8 cellular contexts compared by ENCODE assay signal in the genomic region with DNA sequence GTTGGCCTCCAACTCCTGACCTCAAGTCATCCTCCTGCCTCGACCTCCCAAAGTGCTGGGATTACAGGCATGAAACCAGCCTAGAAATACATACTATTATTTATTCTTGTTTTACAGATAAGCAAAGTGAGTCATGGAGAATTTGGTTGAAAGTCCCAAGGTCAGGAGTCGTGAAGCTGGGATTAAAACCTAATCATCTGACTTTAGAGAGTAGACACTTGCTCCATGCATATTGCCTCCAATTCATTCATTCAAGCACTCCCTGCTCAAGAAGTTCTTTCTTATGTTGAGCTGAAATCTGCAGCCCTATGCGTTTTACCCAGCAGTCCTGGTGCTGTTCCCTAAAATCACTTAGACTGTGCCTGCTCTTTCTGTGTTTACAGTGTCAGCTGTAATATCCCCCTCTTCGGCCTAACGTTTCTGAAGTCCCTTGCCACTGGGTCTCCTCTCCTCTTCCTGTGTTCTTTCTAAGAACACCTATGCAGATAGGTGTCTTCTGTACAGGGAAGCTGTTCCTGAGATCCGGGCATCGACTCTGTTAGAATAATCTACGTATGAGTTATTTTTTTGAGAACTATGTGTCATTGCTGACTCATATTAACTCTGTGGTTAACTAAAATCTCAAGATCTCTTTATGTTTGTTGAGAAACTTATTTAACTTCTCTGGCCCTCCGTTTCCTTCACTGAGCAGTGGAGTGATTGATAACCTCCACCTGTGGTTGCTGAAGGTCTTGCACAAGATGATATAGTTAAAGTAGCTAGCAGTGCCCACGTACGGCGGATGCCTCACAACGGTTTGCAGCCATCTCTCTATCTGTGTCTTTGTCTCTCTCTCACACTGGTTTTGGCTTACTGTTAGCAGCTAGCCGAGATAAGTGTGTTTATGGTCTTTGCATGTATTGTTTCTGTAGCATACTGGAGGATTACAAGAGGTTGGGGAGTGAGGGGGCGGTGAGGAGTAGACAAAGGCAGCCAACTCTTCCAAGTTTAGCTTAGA. TPM values are rescaled to one million over a fixed set of nuclear protein-coding genes. Genes with fewer than 3 reads are reported as not detected.
A peak's percentile ranks its signal among the peaks of the same experiment; 100 is the strongest.
DNase-seq lines count a peak whose midpoint lies in the region; ATAC-seq, FAIRE-seq and TF ChIP-seq lines count a peak whose summit lies in the region.

No MANE protein-coding gene starts in this region.

- POLR2A ChIA-PET in H1 (lab: Charles Lee; ENCODE audit: partially characterized antibody): interaction anchor here (0.8 to 1.6 kb wide), 2 partner anchors 13 to 25 kb away, joined by 3 to 4 read pairs; no protein-coding TSS in a partner anchor

- no peak overlapping the region for H4K91ac ChIP-seq in H1 (replicated peaks; ENCODE audit: insufficient read length, low read length)

- TF ChIP-seq RAD21 in H1 (IDR thresholded peaks at IDR 0.05 in 1 of 2, conservative IDR thresholded peaks at IDR 0.05 in 1 of 2; ENCODE audit: low read depth in 2 of 2, low read length in 2 of 2): no peak

- no peak overlapping the region for H3K4ac ChIP-seq in H1 (replicated peaks; ENCODE audit: insufficient read length, low read depth, low read length)

- TF ChIP-seq CTCF in AG09309 (IDR thresholded peaks at IDR 0.05; ENCODE audit: control insufficient read depth, insufficient read depth, low read depth, low read length, missing control alignments) (no peak), H1 (IDR thresholded peaks at IDR 0.05; ENCODE audit: control extremely low read depth in 1 of 3, insufficient read depth in 1 of 3, low read depth in 1 of 3, low read length in 3 of 3) (no peak)

- no peaks in the 10 kb centered on the region for H3K23me2 ChIP-seq in H1 (ENCODE audit: low read depth, low read length)

- no peaks in the 10 kb centered on the region for H3K27me3 ChIP-seq in H1 (replicated peaks in 1 of 4; ENCODE audit: control insufficient read depth in 3 of 4, extremely low read depth in 1 of 4, insufficient read depth in 3 of 4, low read length in 3 of 4)

- H4K8ac ChIP-seq in H1 (ENCODE audit: extremely low read depth, insufficient read depth, low read length): no peak overlapping the region

- no peak overlapping the region for H2AK5ac ChIP-seq in H1 (ENCODE audit: low read depth, low read length)

- peak overlapping the region; percentile 78 for H2AFZ ChIP-seq in H1 (ENCODE audit: low read length)

- in situ Hi-C loops in KBM-7 (cut with MboI; ENCODE audit: low pct_unique_long_range_greater_than_20kb, low sequenced_read_pairs): no loop called here

- no peak overlapping the region for H2BK15ac ChIP-seq in H1 (ENCODE audit: low read length)

- H3K18ac ChIP-seq in H1 (ENCODE audit: extremely low read depth, low read length): no peak overlapping the region

- TF ChIP-seq EP300 in H1 (IDR thresholded peaks at IDR 0.05; ENCODE audit: borderline replicate concordance in 1 of 2, low read depth in 2 of 2, low read length in 2 of 2): no peak

- H3K14ac ChIP-seq in H1 (ENCODE audit: insufficient read length): no peak overlapping the region

- no peaks in the 10 kb centered on the region for H3K79me1 ChIP-seq in H1 (ENCODE audit: low read depth, low read length)

- no peaks in the 10 kb centered on the region for H3K9me3 ChIP-seq in H1 (ENCODE audit: insufficient read depth in 2 of 2, low read depth in 1 of 2, low read length in 1 of 2)

- H3K23ac ChIP-seq in H1 (ENCODE audit: insufficient read length): no peak overlapping the region

- H2BK12ac ChIP-seq in H1 (ENCODE audit: low read depth, low read length): no peak overlapping the region

- H4K5ac ChIP-seq in H1 (ENCODE audit: insufficient read length, low read depth, low read length): no peak overlapping the region

- H3K4me3 ChIP-seq in AG09309 (ENCODE audit: control insufficient read depth, low read depth, low read length) (no peak overlapping the region), H1 (ENCODE audit: extremely low read depth in 1 of 4, insufficient read depth in 2 of 4, low read depth in 3 of 4, low read length in 4 of 4) (no peak overlapping the region)

- no peaks in the 10 kb centered on the region for H3K79me2 ChIP-seq in H1 (ENCODE audit: control insufficient read depth in 1 of 2, insufficient read depth in 2 of 2, low read length in 2 of 2)

- no peaks in the 10 kb centered on the region for H3K36me3 ChIP-seq in H1 (ENCODE audit: control insufficient read depth in 2 of 4, insufficient read depth in 4 of 4, low read length in 3 of 4)

- H3K4me1 ChIP-seq in H1 (replicated peaks in 1 of 4; ENCODE audit: control insufficient read depth in 3 of 4, insufficient read depth in 4 of 4, low read length in 3 of 4): peaks cover 0 to 3% (median 3%) of the 10 kb centered on the region in 4 experiments; a peak in 3 of 7 replicates

- peak; percentile 36 for ATAC-seq in GM19467 (IDR thresholded peaks at IDR 0.05; ENCODE audit: unreplicated experiment)

- no peak overlapping the region for H3K56ac ChIP-seq in H1 (replicated peaks; ENCODE audit: insufficient read length, low read depth, low read length)

- H2BK20ac ChIP-seq in H1 (ENCODE audit: low read length): no peak overlapping the region

- H3K27ac ChIP-seq in H1 (ENCODE audit: low read depth, low read length): no peak overlapping the region

- CTCF ChIA-PET in H1 (lab: Charles Lee; ENCODE audit: partially characterized antibody): interaction anchor here (1.1 to 1.6 kb wide), 3 partner anchors 13 to 126 kb away, joined by 3 to 4 read pairs (median 4); no protein-coding TSS in a partner anchor

- no peak overlapping the region for H3K9ac ChIP-seq in H1 (replicated peaks in 1 of 4; ENCODE audit: extremely low read depth in 1 of 4, low read depth in 3 of 4, low read length in 3 of 4)

- 88% methylated on average over 15 of the region's 15 CpGs; no CpG with 5 or more reads in 1 of the 2 experiments for WGBS in H1 (ENCODE audit: extremely low coverage in 1 of 2, insufficient coverage in 1 of 2, insufficient read length in 1 of 2, insufficient replicate concordance in 2 of 2, low coverage in 1 of 2, low lambda C conversion rate in 2 of 2, missing lambda C conversion rate in 1 of 2), 2 experiments

- H4K20me1 ChIP-seq in H1 (replicated peaks in 1 of 2; ENCODE audit: control insufficient read depth in 1 of 2, insufficient read depth in 2 of 2, low read length in 2 of 2): no peaks in the 10 kb centered on the region

- H3K4me2 ChIP-seq in H1 (ENCODE audit: insufficient read depth in 1 of 2, low read depth in 2 of 2, low read length in 2 of 2): no peak overlapping the region

- no peak overlapping the region for H2BK120ac ChIP-seq in H1 (replicated peaks; ENCODE audit: low read depth, low read length)

- DNase-seq in AG09309 (ENCODE audit: low read depth) (peak; percentile 38), KBM-7 (peak; percentile 62), H1 (ENCODE audit: low read depth in 1 of 2, low spot score in 2 of 2) (no peak), NCI-H748 treated with DMSO at 0.1 percent for 48 hours (lab: John Stamatoyannopoulos, UW) (no peak), RPMI8226 (no peak)
- peak; percentile 47 to 59 for DNase-seq in activated CD4-positive, alpha-beta T cell treated with anti-CD3 and anti-CD28 coated beads, Interleukin-2, amount 50 U/mL, for 4 hours
- DNase-seq in stimulated activated CD4-positive, alpha-beta T cell treated with anti-CD3 and anti-CD28 coated beads, Interleukin-15, amount 100 ng/mL, for 1 hour (ENCODE audit: low read depth in 1 of 2, low spot score in 1 of 2): peak; percentile 28 to 29

- H2BK5ac ChIP-seq in H1 (ENCODE audit: low read depth, low read length): no peak overlapping the region

- no peak for TF ChIP-seq POLR2A in H1 (IDR thresholded peaks at IDR 0.05; ENCODE audit: control extremely low read depth in 1 of 2, low read depth in 2 of 2, low read length in 2 of 2)

- no peak for FAIRE-seq in H1 (lab: Jason Lieb, UNC)

TF ChIP-seq in H1, 55 proteins besides CTCF, POLR2A, EP300 and RAD21:
- TF ChIP-seq MAFK (IDR thresholded peaks at IDR 0.05; ENCODE audit: low read depth, low read length) (no peak), SP4 (IDR thresholded peaks at IDR 0.05; ENCODE audit: low read length) (no peak), EGR1 (IDR thresholded peaks at IDR 0.05; ENCODE audit: borderline replicate concordance, low read depth, low read length) (peak; percentile 23; the same call in 1 of the 2 replicates), TCF12 (IDR thresholded peaks at IDR 0.05; ENCODE audit: low read depth, low read length) (no peak)

RNA-seq across cellular contexts. Expression of gene ALOX5AP, which starts 4.6 kb away (rescaled TPM):
- not detected in 2 replicates for total RNA-seq in H1 (2021; fragmentation: NEBNext Ultra II Directional; extraction: Animal tissue kit (Norgen Biotek cat#: 25700))
- not detected in 2 replicates for polyA plus RNA-seq in H1 (2011; rRNA removed)
- polyA plus RNA-seq in H1 (2011; cell fraction: cytosol; rRNA removed): not detected
- not detected for polyA plus RNA-seq in H1 (2011; cell fraction: nucleus; rRNA removed)
- not detected in 4 replicates for polyA plus RNA-seq in H1 (2012, experiment 1 of 2)
- polyA plus RNA-seq in H1 (2012, experiment 2 of 2): not detected
- polyA plus RNA-seq in H1 (2013, experiment 1 of 2): not detected
- not detected for polyA plus RNA-seq in H1 (2013, experiment 2 of 2)
- polyA minus RNA-seq in H1 (2011; rRNA and poly(A)+ RNA removed): not detected in 2 replicates
- polyA minus RNA-seq in H1 (2011; cell fraction: cytosol; rRNA and poly(A)+ RNA removed): not detected
- not detected for polyA minus RNA-seq in H1 (2011; cell fraction: nucleus; rRNA and poly(A)+ RNA removed)

Comparison
In these comparisons a context has a peak if more than half of its experiments do, and no peak if none do; other contexts are left out.
1. DNase-seq: peak in AG09309 (single experiment), KBM-7 (single experiment), activated CD4-positive, alpha-beta T cell treated with anti-CD3 and anti-CD28 coated beads, Interleukin-2, amount 50 U/mL, for 4 hours (2 of 2) and stimulated activated CD4-positive, alpha-beta T cell treated with anti-CD3 and anti-CD28 coated beads, Interleukin-15, amount 100 ng/mL, for 1 hour (2 of 2); none in H1 (0 of 2), NCI-H748 treated with DMSO at 0.1 percent for 48 hours (single experiment) and RPMI8226 (single experiment).